Comparison of ENCODE assay signal across 15 cellular contexts in genomic region chr1:23402286-23403037, GRCh38. TPM values are rescaled to one million over a fixed set of nuclear protein-coding genes. Genes with fewer than 3 reads are reported as not detected.
DNase-seq lines count a peak whose midpoint lies in the region; ATAC-seq, FAIRE-seq and TF ChIP-seq lines count a peak whose summit lies in the region.
"Had no signal": no experiment of that assay in that cellular context is flagged by ENCODE, and none has a peak within 500 bp of the region (broad histone marks: within the 10 kb centered on the region; RNA-seq: fewer than 3 reads in every experiment).

No MANE protein-coding gene starts in this region.

- peak overlapping the region in 1 of 2 experiments; percentile 86; a peak in 2 of 4 replicates for H3K27ac ChIP-seq in SK-N-SH (ENCODE audit: low read depth in 2 of 2, low read length in 1 of 2)
- H3K27ac ChIP-seq in K562 (ENCODE audit: extremely low read depth, low read depth, low read length): no peak overlapping the region
- H3K27ac ChIP-seq in urinary bladder (ENCODE audit: low read depth): peak overlapping the region; percentile 40

- H3K4me3 ChIP-seq in SK-N-SH (ENCODE audit: low read depth in 2 of 2, low read length in 1 of 2): no peak overlapping the region
- no peak overlapping the region for H3K4me3 ChIP-seq in K562
- H3K4me3 ChIP-seq in urinary bladder (ENCODE audit: low read depth, low read length): no peak overlapping the region
- H3K4me3 ChIP-seq: GM23338 had no signal

- H3K79me2 ChIP-seq in SK-N-SH (ENCODE audit: insufficient read depth) (no peaks in the 10 kb centered on the region), K562 (ENCODE audit: control insufficient read depth, insufficient read depth, low read length) (no peaks in the 10 kb centered on the region)

- intact Hi-C loops in K562 (cut with micrococcal nuclease): loop anchor here (5.0 to 10.0 kb wide), 4 partner anchors 75 to 318 kb away; partner anchors contain the start of gene HTR1D
- intact Hi-C loops in left colon (cut with DNase I, micrococcal nuclease): no loop called here

- TF ChIP-seq EP300 in SK-N-SH (IDR thresholded peaks at IDR 0.05; ENCODE audit: borderline replicate concordance in 1 of 2, low read depth in 1 of 2, low read length in 1 of 2) (no peak), K562 (IDR thresholded peaks at IDR 0.05; ENCODE audit: low read length) (no peak)

- POLR2A ChIA-PET in SK-N-SH (lab: Yijun Ruan, JAX) (interaction anchor here (1.2 kb wide), 1 partner anchor 58 kb away, joined by 5 read pairs; the partner anchor contains the start of gene HNRNPR), K562 (lab: Yijun Ruan, JAX) (interaction anchor here (0.5 to 1.9 kb wide), 6 partner anchors 8 to 722 kb away, joined by 3 to 9 read pairs (median 3); partner anchors contain the start of gene ZNF436)

- no peak for TF ChIP-seq POLR2A in K562 (conservative IDR thresholded peaks at IDR 0.05)

- H4K20me1 ChIP-seq in SK-N-SH (ENCODE audit: insufficient read depth): no peaks in the 10 kb centered on the region
- H4K20me1 ChIP-seq in K562 (replicated peaks; ENCODE audit: control insufficient read depth, insufficient read depth, low read length): no peaks in the 10 kb centered on the region

- H3K9me3 ChIP-seq in SK-N-SH (no peaks in the 10 kb centered on the region), K562 (replicated peaks; ENCODE audit: control insufficient read depth, insufficient read depth, low read depth, low read length) (no peaks in the 10 kb centered on the region; the same call in 1 of the 2 replicates)

- H3K4me2 ChIP-seq in SK-N-SH: peak overlapping the region; percentile 70; the same call in 1 of the 2 replicates
- no peak overlapping the region for H3K4me2 ChIP-seq in K562 (ENCODE audit: insufficient read depth, low read length)

- H3K4me1 ChIP-seq in SK-N-SH (ENCODE audit: control insufficient read depth in 1 of 2, insufficient read depth in 2 of 2, low read depth in 1 of 2, low read length in 1 of 2) (peaks cover 15 to 20% of the 10 kb centered on the region in 2 experiments), K562 (replicated peaks in 1 of 2; ENCODE audit: control insufficient read depth in 2 of 2, insufficient read depth in 2 of 2, low read length in 2 of 2) (peaks cover 5 to 18% of the 10 kb centered on the region in 2 experiments), urinary bladder (ENCODE audit: insufficient read depth) (no peaks in the 10 kb centered on the region)

- no peak overlapping the region for H2AFZ ChIP-seq in SK-N-SH (ENCODE audit: low read depth)
- peak overlapping the region; percentile 90 for H2AFZ ChIP-seq in K562 (ENCODE audit: low read depth, low read length)
- H2AFZ ChIP-seq: GM23338 had no signal

- no peak for TF ChIP-seq CTCF in SK-N-SH (IDR thresholded peaks at IDR 0.05)
- no peak for TF ChIP-seq CTCF in K562 (IDR thresholded peaks at IDR 0.05 in 2 of 3, conservative IDR thresholded peaks at IDR 0.05 in 1 of 3; ENCODE audit: insufficient read depth in 2 of 3, low read depth in 1 of 3, low read length in 3 of 3)

- FAIRE-seq in K562 (lab: Jason Lieb, UNC): no peak
- FAIRE-seq: frontal cortex had no signal

- in situ Hi-C loops in K562 (cut with MboI): loop anchor here (5.0 kb wide), 1 partner anchor 60 kb away; the partner anchor contains the start of gene HNRNPR

- H3K9me1 ChIP-seq in K562 (ENCODE audit: control insufficient read depth, insufficient read depth, low read length): no peaks in the 10 kb centered on the region

- ATAC-seq in SK-N-SH treated with all-trans-retinoic acid at 6 μM for 48 hours (no peak), K562 (no peak), left colon (peak; percentile 50), HG03045 (IDR thresholded peaks at IDR 0.05; ENCODE audit: unreplicated experiment) (no peak), HG03025 (IDR thresholded peaks at IDR 0.05; ENCODE audit: low FRiP score, unreplicated experiment) (no peak)
- ATAC-seq: GM23338; stimulated activated effector memory CD8-positive, alpha-beta T cell treated with anti-CD3 and anti-CD28 coated beads, Interleukin-12 subunit alpha, Interleukin-12 subunit beta, amount 100 ng/mL, for 72 hours had no signal

- BruUV-seq in K562 (replicated peaks; lab: Mats Ljungman, UMichigan): no TSS peak

- H3K36me3 ChIP-seq in SK-N-SH (replicated peaks in 1 of 2; ENCODE audit: control insufficient read depth in 1 of 2, insufficient read depth in 2 of 2, low read length in 1 of 2): no peaks in the 10 kb centered on the region
- no peaks in the 10 kb centered on the region for H3K36me3 ChIP-seq in K562 (ENCODE audit: control insufficient read depth, insufficient read depth, low read length)
- H3K36me3 ChIP-seq in urinary bladder (ENCODE audit: insufficient read depth): no peaks in the 10 kb centered on the region

- 95% methylated on average over 10 of the region's 11 CpGs for WGBS in SK-N-SH (ENCODE audit: low lambda C conversion rate)
- 66% methylated on average over 10 of the region's 11 CpGs for WGBS in K562 (ENCODE audit: insufficient coverage, low coverage, missing lambda C conversion rate)
- 66% methylated on average over 11 of the region's 11 CpGs for WGBS in urinary bladder

- no peak overlapping the region for H3K9ac ChIP-seq in SK-N-SH
- H3K9ac ChIP-seq in K562 (ENCODE audit: insufficient read depth in 1 of 2, low read depth in 2 of 2, low read length in 2 of 2): peak overlapping the region in 1 of 2 experiments; percentile 0; a peak in 1 of 4 replicates

- H3K9me2 ChIP-seq in SK-N-SH: no peaks in the 10 kb centered on the region

- DNase-seq in SK-N-SH: no peak
- no peak for DNase-seq in K562 (ENCODE audit: extremely low read depth in 1 of 4, low spot score in 3 of 4)
- DNase-seq in left colon: peak; percentile 51 to 59
- DNase-seq in NCI-H748 treated with DMSO at 0.1 percent for 48 hours (lab: John Stamatoyannopoulos, UW): no peak
- DNase-seq: NCI-H1092, NCI-H82, T-helper 2 cell had no signal

- TF ChIP-seq RAD21 in SK-N-SH (IDR thresholded peaks at IDR 0.05; ENCODE audit: low read length) (no peak), K562 (CRISPR knock-in tag; conservative IDR thresholded peaks at IDR 0.05 in 1 of 2, IDR thresholded peaks at IDR 0.05 in 1 of 2) (no peak)

- peaks cover 18% of the 10 kb centered on the region for H3F3A ChIP-seq in SK-N-SH (replicated peaks; ENCODE audit: insufficient read depth)

- CTCF ChIA-PET in SK-N-SH (lab: Yijun Ruan, JAX): interaction anchor here (1.2 to 4.4 kb wide), 8 partner anchors 8 to 304 kb away, joined by 3 to 31 read pairs (median 4); no protein-coding TSS in a partner anchor
- CTCF ChIA-PET in K562 (lab: Yijun Ruan, JAX; ENCODE audit: low intra/inter-chr PET ratio): interaction anchor here (0.8 kb wide), 1 partner anchor 304 kb away, joined by 3 read pairs; no protein-coding TSS in a partner anchor

- no peaks in the 10 kb centered on the region for H3K27me3 ChIP-seq in SK-N-SH (ENCODE audit: insufficient read depth)
- peaks cover 0 to 1% of the 10 kb centered on the region in 2 experiments; a peak in 2 of 5 replicates for H3K27me3 ChIP-seq in K562 (ENCODE audit: control insufficient read depth in 2 of 2, insufficient read depth in 2 of 2, low read length in 2 of 2)

RNA-seq across cellular contexts. Expression of gene TCEA3, which starts 22.1 kb away (rescaled TPM):
- 1.1 and 1.2 TPM in 2 replicates for polyA plus RNA-seq in SK-N-SH (2012; rRNA removed)
- 0.68 and 0.90 TPM in 2 replicates for polyA plus RNA-seq in SK-N-SH (2012; cell fraction: cytosol; rRNA removed)
- 3.9 and 4.7 TPM in 2 replicates for polyA plus RNA-seq in SK-N-SH (2012; cell fraction: nucleus; rRNA removed)
- 0.86 and 1.4 TPM in 2 replicates for total RNA-seq in K562 (2011; cell fraction: chromatin; rRNA removed; ENCODE audit: low replicate concordance)
- 0.67 and 1.4 TPM in 2 replicates for total RNA-seq in K562 (2011; cell fraction: nucleolus; rRNA removed)
- 0.66 and 0.84 TPM in 2 replicates for total RNA-seq in K562 (2011; cell fraction: nucleoplasm; rRNA removed)
- 0.33 and 0.54 TPM in 2 replicates for total RNA-seq in K562 (2014; rRNA removed)
- total RNA-seq in K562 (2014; rRNA removed; fragmentation: Illumina TruSeq; extraction: Trizol): 0.45 and 0.51 TPM in 2 replicates
- 0.34 and 0.36 TPM in 2 replicates for total RNA-seq in K562 (2015; rRNA removed; fragmentation: Illumina TruSeq; extraction: Trizol)
- 0.49 and 0.55 TPM in 2 replicates for total RNA-seq in K562 (2021)
- 0.34 and 0.54 TPM in 2 replicates for polyA plus RNA-seq in K562 (2011; rRNA removed)
- 0.19 and 0.45 TPM in 2 replicates for polyA plus RNA-seq in K562 (2011; cell fraction: cytosol; rRNA removed)
- 0.81 and 0.90 TPM in 2 replicates for polyA plus RNA-seq in K562 (2011; cell fraction: nucleus; rRNA removed)
- polyA plus RNA-seq in K562 (2012): 0.49 and 0.76 TPM in 2 replicates
- 0.16 and 0.66 TPM in 2 replicates for polyA plus RNA-seq in K562 (2014; fragmentation: Illumina TruSeq; extraction: Trizol)
- under 1 TPM; 0.03 to 0.10 TPM for polyA plus RNA-seq in K562 (2014; fragmentation: Nextera tagmentation; extraction: Ambion mirVana)
- 0.13 and 0.80 TPM in 2 replicates for polyA plus RNA-seq in K562 (2014; rRNA removed)
- polyA minus RNA-seq in K562 (2011; rRNA and poly(A)+ RNA removed): 0.25 and 0.27 TPM in 2 replicates
- polyA minus RNA-seq in K562 (2011; cell fraction: cytosol; rRNA and poly(A)+ RNA removed): not detected in 2 replicates
- polyA minus RNA-seq in K562 (2011; cell fraction: nucleus; rRNA and poly(A)+ RNA removed): 0.27 and 0.56 TPM in 2 replicates
- total RNA-seq in left colon: 100 to 1,000 TPM; 147 to 186 TPM
- 44.8 TPM for total RNA-seq in urinary bladder
- polyA plus RNA-seq in urinary bladder: 28.5 TPM
- total RNA-seq: A172, GM23338 had no signal
- polyA plus RNA-seq: GM23338 had no signal

RNA-seq across cellular contexts. Expression of gene ZNF436, which starts 32.8 kb away (rescaled TPM):
- 5.0 and 6.4 TPM in 2 replicates for polyA plus RNA-seq in SK-N-SH (2012; rRNA removed)
- polyA plus RNA-seq in SK-N-SH (2012; cell fraction: cytosol; rRNA removed): 6.5 and 7.1 TPM in 2 replicates
- polyA plus RNA-seq in SK-N-SH (2012; cell fraction: nucleus; rRNA removed): 5.1 and 9.1 TPM in 2 replicates
- total RNA-seq in K562 (2011; cell fraction: chromatin; rRNA removed; ENCODE audit: low replicate concordance): 10.7 and 18.5 TPM in 2 replicates
- total RNA-seq in K562 (2011; cell fraction: nucleolus; rRNA removed): 8.7 and 9.7 TPM in 2 replicates
- 11.4 and 13.0 TPM in 2 replicates for total RNA-seq in K562 (2011; cell fraction: nucleoplasm; rRNA removed)
- total RNA-seq in K562 (2014; rRNA removed): 6.2 and 7.0 TPM in 2 replicates
- 8.3 and 9.4 TPM in 2 replicates for total RNA-seq in K562 (2014; rRNA removed; fragmentation: Illumina TruSeq; extraction: Trizol)
- 11.3 and 11.9 TPM in 2 replicates for total RNA-seq in K562 (2015; rRNA removed; fragmentation: Illumina TruSeq; extraction: Trizol)
- 6.9 and 7.4 TPM in 2 replicates for total RNA-seq in K562 (2021)
- polyA plus RNA-seq in K562 (2011; rRNA removed): 8.0 and 9.7 TPM in 2 replicates
- polyA plus RNA-seq in K562 (2011; cell fraction: cytosol; rRNA removed): 2.4 and 6.8 TPM in 2 replicates
- 9.0 and 14.4 TPM in 2 replicates for polyA plus RNA-seq in K562 (2011; cell fraction: nucleus; rRNA removed)
- polyA plus RNA-seq in K562 (2012): 4.6 and 5.2 TPM in 2 replicates
- polyA plus RNA-seq in K562 (2014; fragmentation: Illumina TruSeq; extraction: Trizol): 6.8 and 7.3 TPM in 2 replicates
- polyA plus RNA-seq in K562 (2014; fragmentation: Nextera tagmentation; extraction: Ambion mirVana): 1 to 10 TPM; 2.1 to 3.3 TPM
- 3.8 and 4.5 TPM in 2 replicates for polyA plus RNA-seq in K562 (2014; rRNA removed)
- 18.1 and 28.7 TPM in 2 replicates for polyA minus RNA-seq in K562 (2011; rRNA and poly(A)+ RNA removed)
- 7.3 and 7.8 TPM in 2 replicates for polyA minus RNA-seq in K562 (2011; cell fraction: cytosol; rRNA and poly(A)+ RNA removed)
- 7.9 and 17.7 TPM in 2 replicates for polyA minus RNA-seq in K562 (2011; cell fraction: nucleus; rRNA and poly(A)+ RNA removed)
- 10 to 100 TPM in 1 of 2 donors, 1 to 10 TPM in 1; 9.7 to 13.0 TPM for total RNA-seq in left colon
- 64.9 TPM for total RNA-seq in urinary bladder
- polyA plus RNA-seq in urinary bladder: 11.3 TPM

RNA-seq across cellular contexts. Expression of gene HNRNPR, which starts 58.4 kb away (rescaled TPM):
- 111 and 141 TPM in 2 replicates for polyA plus RNA-seq in SK-N-SH (2012; rRNA removed)
- 158 and 178 TPM in 2 replicates for polyA plus RNA-seq in SK-N-SH (2012; cell fraction: cytosol; rRNA removed)
- polyA plus RNA-seq in SK-N-SH (2012; cell fraction: nucleus; rRNA removed): 46.4 and 78.9 TPM in 2 replicates
- 99.0 and 265 TPM in 2 replicates for total RNA-seq in K562 (2011; cell fraction: chromatin; rRNA removed; ENCODE audit: low replicate concordance)
- total RNA-seq in K562 (2011; cell fraction: nucleolus; rRNA removed): 46.7 and 67.2 TPM in 2 replicates
- 120 and 158 TPM in 2 replicates for total RNA-seq in K562 (2011; cell fraction: nucleoplasm; rRNA removed)
- 212 and 244 TPM in 2 replicates for total RNA-seq in K562 (2014; rRNA removed)
- 301 and 338 TPM in 2 replicates for total RNA-seq in K562 (2014; rRNA removed; fragmentation: Illumina TruSeq; extraction: Trizol)
- 321 and 351 TPM in 2 replicates for total RNA-seq in K562 (2015; rRNA removed; fragmentation: Illumina TruSeq; extraction: Trizol)
- 238 and 253 TPM in 2 replicates for total RNA-seq in K562 (2021)
- polyA plus RNA-seq in K562 (2011; rRNA removed): 270 and 360 TPM in 2 replicates
- 81.4 and 163 TPM in 2 replicates for polyA plus RNA-seq in K562 (2011; cell fraction: cytosol; rRNA removed)
- polyA plus RNA-seq in K562 (2011; cell fraction: nucleus; rRNA removed): 58.1 and 89.0 TPM in 2 replicates
- polyA plus RNA-seq in K562 (2012): 153 and 259 TPM in 2 replicates
- polyA plus RNA-seq in K562 (2014; fragmentation: Illumina TruSeq; extraction: Trizol): 318 and 372 TPM in 2 replicates
- 10 to 100 TPM; 80.9 to 93.4 TPM for polyA plus RNA-seq in K562 (2014; fragmentation: Nextera tagmentation; extraction: Ambion mirVana)
- 321 and 349 TPM in 2 replicates for polyA plus RNA-seq in K562 (2014; rRNA removed)
- 270 and 312 TPM in 2 replicates for polyA minus RNA-seq in K562 (2011; rRNA and poly(A)+ RNA removed)
- 94.9 and 109 TPM in 2 replicates for polyA minus RNA-seq in K562 (2011; cell fraction: cytosol; rRNA and poly(A)+ RNA removed)
- 78.8 and 184 TPM in 2 replicates for polyA minus RNA-seq in K562 (2011; cell fraction: nucleus; rRNA and poly(A)+ RNA removed)
- 100 to 1,000 TPM in 1 of 2 donors, 10 to 100 TPM in 1; 78.8 to 107 TPM for total RNA-seq in left colon
- 181 TPM for total RNA-seq in urinary bladder
- 88.5 TPM for polyA plus RNA-seq in urinary bladder

Comparison
In these comparisons a context has a peak if more than half of its experiments do, and no peak if none do; other contexts are left out.
1. DNase-seq: peak in left colon (2 of 2); none in SK-N-SH (single experiment), K562 (0 of 4) and NCI-H748 treated with DMSO at 0.1 percent for 48 hours (single experiment).
2. RNA of gene TCEA3, which starts 22.1 kb away (total RNA-seq): 147 to 186 TPM in left colon and 44.8 TPM in urinary bladder (single experiment); 0.33 to 1.4 TPM in K562; every median in the first group is over 10 times any median in the second.